Comparison of ENCODE assay signal across 13 cellular contexts in genomic region chr5:109857405-109858031, GRCh38.
DNase-seq lines count a peak whose midpoint lies in the region; ATAC-seq and TF ChIP-seq lines count a peak whose summit lies in the region.
"Had no signal": no experiment of that assay in that cellular context is flagged by ENCODE, and none has a peak within 500 bp of the region (broad histone marks: within the 10 kb centered on the region; RNA-seq: fewer than 3 reads in every experiment).

No MANE protein-coding gene starts in this region.

- H3K36me3 ChIP-seq in ascending aorta: peaks cover 25 to 41% of the 10 kb centered on the region in 2 donors

- H3K27ac ChIP-seq in ascending aorta: no peak overlapping the region
- H3K27ac ChIP-seq: SJCRH30 had no signal

- no peak for TF ChIP-seq CTCF in epithelial cell of esophagus (IDR thresholded peaks at IDR 0.05; ENCODE audit: insufficient read depth, low read depth, low read length, missing control alignments)
- no peak for TF ChIP-seq CTCF in ascending aorta (IDR thresholded peaks at IDR 0.05)
- no peak for TF ChIP-seq CTCF in GM13976 (IDR thresholded peaks at IDR 0.05; ENCODE audit: borderline replicate concordance, control extremely low read depth, extremely low read depth, insufficient read depth, missing control alignments)

- peak overlapping the region; percentile 53 for H3K27ac Mint-ChIP-seq in stimulated activated naive CD8-positive, alpha-beta T cell treated with anti-CD3 and anti-CD28 coated beads, Interleukin-15, Interleukin-2, amounts not matched to agents 100 ng/mL and 50 ng/mL, for 24 hours
- H3K27ac Mint-ChIP-seq in activated T-cell treated with anti-CD3 and anti-CD28 coated beads, Interleukin-2, amount 50 U/mL, for 24 hours: peak overlapping the region; percentile 78
- H3K27ac Mint-ChIP-seq: activated B cell treated with CpG ODN at 0.5 μM for 24 hours, B cell had no signal

- in situ Hi-C loops in GM13976 (cut with MboI; ENCODE audit: low sequenced_read_pairs, unreplicated experiment): no loop called here

- no peak overlapping the region for H3K4me3 Mint-ChIP-seq in stimulated activated naive CD8-positive, alpha-beta T cell treated with anti-CD3 and anti-CD28 coated beads, Interleukin-15, Interleukin-2, amounts not matched to agents 100 ng/mL and 50 ng/mL, for 24 hours
- H3K4me3 Mint-ChIP-seq in activated T-cell treated with anti-CD3 and anti-CD28 coated beads, Interleukin-2, amount 50 U/mL, for 24 hours: peak overlapping the region; percentile 21
- H3K4me3 Mint-ChIP-seq: activated B cell treated with CpG ODN at 0.5 μM for 24 hours, B cell had no signal

- no peaks in the 10 kb centered on the region for H3K27me3 ChIP-seq in ascending aorta
- H3K27me3 ChIP-seq: SJCRH30 had no signal

- H3K36me3 Mint-ChIP-seq in stimulated activated naive CD8-positive, alpha-beta T cell treated with anti-CD3 and anti-CD28 coated beads, Interleukin-15, Interleukin-2, amounts not matched to agents 100 ng/mL and 50 ng/mL, for 24 hours (ENCODE audit: low read depth): peaks cover 83% of the 10 kb centered on the region
- H3K36me3 Mint-ChIP-seq in activated T-cell treated with anti-CD3 and anti-CD28 coated beads, Interleukin-2, amount 50 U/mL, for 24 hours (ENCODE audit: low read depth): peaks cover 87% of the 10 kb centered on the region

- H3K9me3 Mint-ChIP-seq in stimulated activated naive CD8-positive, alpha-beta T cell treated with anti-CD3 and anti-CD28 coated beads, Interleukin-15, Interleukin-2, amounts not matched to agents 100 ng/mL and 50 ng/mL, for 24 hours: no peaks in the 10 kb centered on the region
- H3K9me3 Mint-ChIP-seq in activated T-cell treated with anti-CD3 and anti-CD28 coated beads, Interleukin-2, amount 50 U/mL, for 24 hours: no peaks in the 10 kb centered on the region
- H3K9me3 Mint-ChIP-seq: activated B cell treated with CpG ODN at 0.5 μM for 24 hours had no signal

- H3K4me1 Mint-ChIP-seq in stimulated activated naive CD8-positive, alpha-beta T cell treated with anti-CD3 and anti-CD28 coated beads, Interleukin-15, Interleukin-2, amounts not matched to agents 100 ng/mL and 50 ng/mL, for 24 hours (ENCODE audit: low read depth): peaks cover 64% of the 10 kb centered on the region
- peaks cover 72% of the 10 kb centered on the region for H3K4me1 Mint-ChIP-seq in activated T-cell treated with anti-CD3 and anti-CD28 coated beads, Interleukin-2, amount 50 U/mL, for 24 hours (ENCODE audit: low read depth)
- H3K4me1 Mint-ChIP-seq: activated B cell treated with CpG ODN at 0.5 μM for 24 hours, B cell had no signal

- no peak for DNase-seq in stimulated activated naive CD8-positive, alpha-beta T cell treated with anti-CD3 and anti-CD28 coated beads, Interleukin-15, Interleukin-2, amounts not matched to agents 100 U/mL and 50 U/mL, for 24 hours
- no peak for DNase-seq in activated T-cell treated with anti-CD3 and anti-CD28 coated beads, Interleukin-2, amount 50 U/mL, for 24 hours
- DNase-seq in epithelial cell of esophagus (ENCODE audit: low read depth) (peak; percentile 29), ascending aorta (ENCODE audit: low spot score in 2 of 2) (no peak), GM13976 (ENCODE audit: low spot score) (no peak), NCI-H226 (no peak), NCI-H1694 treated with DMSO at 0.1 percent for 48 hours (lab: John Stamatoyannopoulos, UW) (no peak)
- DNase-seq: activated B cell treated with CpG ODN at 0.5 μM for 24 hours, NCI-H526, nucleus accumbens, SJCRH30 had no signal

- no peak overlapping the region for H3K4me3 ChIP-seq in epithelial cell of esophagus (ENCODE audit: low read length)
- no peak overlapping the region for H3K4me3 ChIP-seq in ascending aorta
- H3K4me3 ChIP-seq: SJCRH30 had no signal

- intact Hi-C loops in ascending aorta (cut with DNase I): no loop called here

- H3K27me3 Mint-ChIP-seq in stimulated activated naive CD8-positive, alpha-beta T cell treated with anti-CD3 and anti-CD28 coated beads, Interleukin-15, Interleukin-2, amounts not matched to agents 100 ng/mL and 50 ng/mL, for 24 hours: no peaks in the 10 kb centered on the region
- no peaks in the 10 kb centered on the region for H3K27me3 Mint-ChIP-seq in activated T-cell treated with anti-CD3 and anti-CD28 coated beads, Interleukin-2, amount 50 U/mL, for 24 hours
- H3K27me3 Mint-ChIP-seq: activated B cell treated with CpG ODN at 0.5 μM for 24 hours, B cell had no signal

- H3K4me1 ChIP-seq in ascending aorta: no peaks in the 10 kb centered on the region
- H3K4me1 ChIP-seq: SJCRH30 had no signal

- no peak for ATAC-seq in stimulated activated naive CD8-positive, alpha-beta T cell treated with anti-CD3 and anti-CD28 coated beads, Interleukin-15, Interleukin-2, amounts not matched to agents 100 U/mL and 50 U/mL, for 24 hours

- H3K9me3 ChIP-seq in ascending aorta: no peaks in the 10 kb centered on the region
- H3K9me3 ChIP-seq: SJCRH30 had no signal
